ENCODE assay signal across 29 cellular contexts in genomic region chr9:95120781-95121370, GRCh38.
"Had no signal": no experiment of that assay in that cellular context is flagged by ENCODE, and none has a peak within 500 bp of the region (broad histone marks: within the 10 kb centered on the region; RNA-seq: fewer than 3 reads in every experiment).

No MANE protein-coding gene starts in this region.

- H3K36me3 Mint-ChIP-seq: activated naive CD4-positive, alpha-beta T cell treated with anti-CD3 and anti-CD28 coated beads, Interleukin-2, amount 10 ng/mL, durations not matched to agents 7 days and 5 days; activated naive CD8-positive, alpha-beta T cell treated with anti-CD3 and anti-CD28 coated beads, Interleukin-2, amount 10 ng/mL, durations not matched to agents 7 days and 5 days had no signal

- H3K27ac Mint-ChIP-seq: activated CD4-positive, alpha-beta T cell treated with anti-CD3 and anti-CD28 coated beads for 36 hours; activated naive CD4-positive, alpha-beta T cell treated with anti-CD3 and anti-CD28 coated beads, Interleukin-2, amount 10 ng/mL, durations not matched to agents 7 days and 5 days; activated naive CD8-positive, alpha-beta T cell treated with anti-CD3 and anti-CD28 coated beads, Interleukin-2, amount 10 ng/mL, durations not matched to agents 7 days and 5 days; activated T-helper 1 cell treated with anti-CD3 and anti-CD28 coated beads, Interleukin-12 subunit alpha, Interleukin-12 subunit beta, Interleukin-2, Interleukin-4 antibody, amounts not matched to agents 30 ng/mL and 10 ng/mL and 1 ng/mL, durations not matched to agents 14 hours and 24 hours and 36 hours; naive thymus-derived CD8-positive, alpha-beta T cell; stimulated activated naive B cell treated with anti-CD40 and anti-IgM and Interleukin-4, amounts not matched to agents 10 μg/mL and 1 μg/mL and 100 μg/mL, for 72 hours; T-helper 1 cell treated with Interleukin-12 subunit alpha and Interleukin-12 subunit beta and Interleukin-4 antibody, amounts not matched to agents 30 μg/mL and 1 μg/mL, for 36 hours had no signal

- H3K4me3 Mint-ChIP-seq: activated CD4-positive, alpha-beta T cell treated with anti-CD3 and anti-CD28 coated beads for 36 hours; activated naive CD4-positive, alpha-beta T cell treated with anti-CD3 and anti-CD28 coated beads, Interleukin-2, amount 10 ng/mL, durations not matched to agents 7 days and 5 days; activated naive CD8-positive, alpha-beta T cell treated with anti-CD3 and anti-CD28 coated beads, Interleukin-2, amount 10 ng/mL, durations not matched to agents 7 days and 5 days; activated T-helper 1 cell treated with anti-CD3 and anti-CD28 coated beads, Interleukin-12 subunit alpha, Interleukin-12 subunit beta, Interleukin-2, Interleukin-4 antibody, amounts not matched to agents 30 ng/mL and 10 ng/mL and 1 ng/mL, durations not matched to agents 14 hours and 24 hours and 36 hours; central memory CD8-positive, alpha-beta T cell; naive thymus-derived CD8-positive, alpha-beta T cell; neural crest cell; stimulated activated naive B cell treated with anti-CD40 and anti-IgM and Interleukin-4, amounts not matched to agents 10 μg/mL and 1 μg/mL and 100 μg/mL, for 72 hours; T-helper 1 cell treated with Interleukin-12 subunit alpha and Interleukin-12 subunit beta and Interleukin-4 antibody, amounts not matched to agents 30 μg/mL and 1 μg/mL, for 36 hours had no signal

- DNase-seq: activated CD4-positive, alpha-beta T cell treated with anti-CD3 and anti-CD28 coated beads for 36 hours; activated CD4-positive, alpha-beta T cell treated with anti-CD3 and anti-CD28 coated beads, Interleukin-2, amount 50 U/mL, for 48 hours; activated CD4-positive, CD25-positive, alpha-beta regulatory T cell; activated CD8-positive, alpha-beta memory T cell treated with anti-CD3 and anti-CD28 coated beads for 24 hours; activated gamma-delta T cell; activated naive CD4-positive, alpha-beta T cell treated with anti-CD3 and anti-CD28 coated beads, Interleukin-2, amount 10 ng/mL, durations not matched to agents 7 days and 5 days; activated naive CD8-positive, alpha-beta T cell treated with anti-CD3 and anti-CD28 coated beads, Interleukin-2, amount 10 ng/mL, durations not matched to agents 7 days and 5 days; activated T-cell treated with anti-CD3 and anti-CD28 coated beads, Interleukin-2, amount 50 U/mL, for 1 hour; colonic mucosa; dorsolateral prefrontal cortex; effector memory CD4-positive, alpha-beta T cell; hippocampal formation; left colon; mammary epithelial cell; midbrain; naive thymus-derived CD8-positive, alpha-beta T cell; nucleus accumbens; psoas muscle; sigmoid colon; small intestine; stimulated activated CD4-positive, alpha-beta T cell treated with anti-CD3 and anti-CD28 coated beads, Interleukin-4, amount 100 ng/mL, for 4 hours; stimulated activated CD8-positive, alpha-beta memory T cell treated with anti-CD3 and anti-CD28 coated beads, Interleukin-4, amount 100 ng/mL, for 48 hours; stimulated activated naive B cell treated with anti-CD40 and anti-IgM and Interleukin-4, amounts not matched to agents 10 μg/mL and 1 μg/mL and 100 μg/mL, for 72 hours; stomach had no signal

- H3K9me3 Mint-ChIP-seq: activated naive CD4-positive, alpha-beta T cell treated with anti-CD3 and anti-CD28 coated beads, Interleukin-2, amount 10 ng/mL, durations not matched to agents 7 days and 5 days; activated naive CD8-positive, alpha-beta T cell treated with anti-CD3 and anti-CD28 coated beads, Interleukin-2, amount 10 ng/mL, durations not matched to agents 7 days and 5 days; activated T-helper 1 cell treated with anti-CD3 and anti-CD28 coated beads, Interleukin-12 subunit alpha, Interleukin-12 subunit beta, Interleukin-2, Interleukin-4 antibody, amounts not matched to agents 30 ng/mL and 10 ng/mL and 1 ng/mL, durations not matched to agents 14 hours and 24 hours and 36 hours; central memory CD8-positive, alpha-beta T cell; naive thymus-derived CD8-positive, alpha-beta T cell; neural crest cell; stimulated activated naive B cell treated with anti-CD40 and anti-IgM and Interleukin-4, amounts not matched to agents 10 μg/mL and 1 μg/mL and 100 μg/mL, for 72 hours; T-helper 1 cell treated with Interleukin-12 subunit alpha and Interleukin-12 subunit beta and Interleukin-4 antibody, amounts not matched to agents 30 μg/mL and 1 μg/mL, for 36 hours had no signal

- H3K27me3 Mint-ChIP-seq: activated CD4-positive, alpha-beta T cell treated with anti-CD3 and anti-CD28 coated beads for 36 hours; activated naive CD4-positive, alpha-beta T cell treated with anti-CD3 and anti-CD28 coated beads, Interleukin-2, amount 10 ng/mL, durations not matched to agents 7 days and 5 days; activated naive CD8-positive, alpha-beta T cell treated with anti-CD3 and anti-CD28 coated beads, Interleukin-2, amount 10 ng/mL, durations not matched to agents 7 days and 5 days; central memory CD8-positive, alpha-beta T cell; naive thymus-derived CD8-positive, alpha-beta T cell; stimulated activated naive B cell treated with anti-CD40 and anti-IgM and Interleukin-4, amounts not matched to agents 10 μg/mL and 1 μg/mL and 100 μg/mL, for 72 hours had no signal

- H3K4me1 Mint-ChIP-seq: activated CD4-positive, alpha-beta T cell treated with anti-CD3 and anti-CD28 coated beads for 36 hours; activated naive CD4-positive, alpha-beta T cell treated with anti-CD3 and anti-CD28 coated beads, Interleukin-2, amount 10 ng/mL, durations not matched to agents 7 days and 5 days; activated naive CD8-positive, alpha-beta T cell treated with anti-CD3 and anti-CD28 coated beads, Interleukin-2, amount 10 ng/mL, durations not matched to agents 7 days and 5 days; central memory CD8-positive, alpha-beta T cell; naive thymus-derived CD8-positive, alpha-beta T cell; neural crest cell; stimulated activated naive B cell treated with anti-CD40 and anti-IgM and Interleukin-4, amounts not matched to agents 10 μg/mL and 1 μg/mL and 100 μg/mL, for 72 hours had no signal

- ATAC-seq: activated CD4-positive, alpha-beta T cell treated with anti-CD3 and anti-CD28 coated beads for 36 hours; gastroesophageal sphincter; left colon; naive thymus-derived CD8-positive, alpha-beta T cell; psoas muscle; stimulated activated naive B cell treated with anti-CD40 and anti-IgM and Interleukin-4, amounts not matched to agents 10 μg/mL and 1 μg/mL and 100 μg/mL, for 72 hours had no signal
